Comparison of ENCODE assay signal across 15 cellular contexts in the genomic region with DNA sequence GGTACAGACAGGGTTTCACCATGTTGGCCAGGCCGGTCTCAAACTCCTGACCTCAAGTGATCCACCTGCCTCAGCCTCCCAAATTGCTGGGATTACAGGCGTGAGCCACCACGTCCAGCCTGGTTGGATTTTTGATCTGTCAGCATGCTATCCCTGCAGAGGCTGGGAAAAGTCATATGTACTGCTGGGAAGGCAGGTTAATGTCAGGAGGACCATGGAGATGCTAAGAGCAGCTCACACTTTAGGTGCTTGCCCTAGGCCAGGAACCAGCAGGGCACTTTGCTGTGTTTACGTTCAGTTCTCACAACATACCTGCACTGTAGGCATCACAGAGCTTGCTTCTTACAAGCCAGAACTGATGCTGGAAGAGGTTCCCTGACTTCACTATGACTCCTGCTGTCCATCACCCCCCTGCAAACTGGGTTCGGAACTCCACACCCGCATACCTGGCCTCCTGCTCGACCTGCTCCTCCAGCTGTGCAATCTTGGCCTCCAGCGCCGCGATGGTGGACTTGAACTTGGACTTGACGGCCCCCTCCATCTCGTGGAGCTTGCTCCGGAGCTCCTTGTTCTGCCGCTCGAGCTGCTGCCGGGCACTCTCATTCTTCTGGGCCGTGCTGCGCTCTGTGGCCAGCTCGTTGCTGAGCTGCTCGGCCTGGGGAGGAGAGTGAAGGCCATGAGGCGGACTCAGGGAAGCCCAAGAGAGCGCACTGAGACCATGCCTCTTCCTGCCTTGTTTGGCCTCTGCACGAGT.
A peak's percentile ranks its signal among the peaks of the same experiment; 100 is the strongest.
DNase-seq lines count a peak whose midpoint lies in the region; ATAC-seq and TF ChIP-seq lines count a peak whose summit lies in the region.
"Had no signal": no experiment of that assay in that cellular context is flagged by ENCODE, and none has a peak within 500 bp of the region (broad histone marks: within the 10 kb centered on the region; RNA-seq: fewer than 3 reads in every experiment).

No MANE protein-coding gene starts in this region.

- whole genome bisulfite sequencing in esophagus muscularis mucosa = 77% methylated on average over 11 of the region's 23 CpGs
- 95 to 96% methylated on average over 23 of the region's 23 CpGs for WGBS in sigmoid colon, 2 donors

- no peak for DNase-seq in activated T-helper 2 cell treated with anti-CD3 and anti-CD28 coated beads, Interferon-gamma antibody, Interleukin-2, Interleukin-4, amounts not matched to agents 10 μg/mL and 5 μg/mL and 100 μg/mL, durations not matched to agents 14 hours and 24 hours and 36 hours (ENCODE audit: low spot score)
- DNase-seq in esophagus muscularis mucosa (ENCODE audit: extremely low spot score) (no peak), sigmoid colon (no peak), NK-92 (lab: John Stamatoyannopoulos, UW; ENCODE audit: unreplicated experiment) (no peak), NCI-H524 treated with DMSO at 0.1 percent for 48 hours (lab: John Stamatoyannopoulos, UW) (no peak)
- DNase-seq: C1 segment of cervical spinal cord; Calu3; CD4-positive, alpha-beta T cell; DMS 273 treated with DMSO at 0.1 percent for 48 hours had no signal

- TF ChIP-seq EP300 in esophagus muscularis mucosa (IDR thresholded peaks at IDR 0.05) (no peak), sigmoid colon (IDR thresholded peaks at IDR 0.05) (no peak)

- H3K4me3 ChIP-seq in HEK293 (ENCODE audit: low read depth, low read length) = no peak overlapping the region
- H3K4me3 ChIP-seq in esophagus muscularis mucosa = no peak overlapping the region
- no peak overlapping the region for H3K4me3 ChIP-seq in sigmoid colon
- H3K4me3 ChIP-seq: GM12878 had no signal

- peaks cover 0 to 7% of the 10 kb centered on the region in 2 experiments; a peak in 2 of 3 replicates for H3K36me3 ChIP-seq in HEK293 (ENCODE audit: control insufficient read depth in 2 of 2, insufficient read depth in 1 of 2, low read length in 2 of 2)
- H3K36me3 ChIP-seq in esophagus muscularis mucosa = peaks cover 54 to 100% (median 98%) of the 10 kb centered on the region in 4 donors
- peaks cover 96 to 100% (median 99%) of the 10 kb centered on the region in 4 donors for H3K36me3 ChIP-seq in sigmoid colon

- H3K27ac ChIP-seq in HEK293 (ENCODE audit: extremely low read depth, low read depth, low read length) (no peak overlapping the region), esophagus muscularis mucosa (replicated peaks in 1 of 4) (peak overlapping the region; percentile 41 to 68 (median 53)), sigmoid colon (peak overlapping the region; percentile 33 to 71 (median 58))
- H3K27ac ChIP-seq: HL-60 had no signal

- H3K27me3 ChIP-seq in esophagus muscularis mucosa = no peaks in the 10 kb centered on the region
- H3K27me3 ChIP-seq in sigmoid colon = no peaks in the 10 kb centered on the region

- POLR2A ChIA-PET in HEK293 (lab: Yijun Ruan, JAX) = no interaction called here

- H3K4me1 Mint-ChIP-seq in activated T-helper 2 cell treated with anti-CD3 and anti-CD28 coated beads, Interferon-gamma antibody, Interleukin-2, Interleukin-4, amounts not matched to agents 10 μg/mL and 5 μg/mL and 100 μg/mL, durations not matched to agents 14 hours and 24 hours and 36 hours (ENCODE audit: low read depth) = no peaks in the 10 kb centered on the region

- H3K36me3 Mint-ChIP-seq in activated T-helper 2 cell treated with anti-CD3 and anti-CD28 coated beads, Interferon-gamma antibody, Interleukin-2, Interleukin-4, amounts not matched to agents 10 μg/mL and 5 μg/mL and 100 μg/mL, durations not matched to agents 14 hours and 24 hours and 36 hours (ENCODE audit: low read depth) = peaks cover 22% of the 10 kb centered on the region

- H3K27ac Mint-ChIP-seq in activated T-helper 2 cell treated with anti-CD3 and anti-CD28 coated beads, Interferon-gamma antibody, Interleukin-2, Interleukin-4, amounts not matched to agents 10 μg/mL and 5 μg/mL and 100 μg/mL, durations not matched to agents 14 hours and 24 hours and 36 hours = peak overlapping the region; percentile 36
- H3K27ac Mint-ChIP-seq: B cell; CD4-positive, alpha-beta T cell had no signal

- no peaks in the 10 kb centered on the region for H3K4me1 ChIP-seq in HEK293 (ENCODE audit: control insufficient read depth, insufficient read depth, low read length)
- peaks cover 0 to 69% (median 42%) of the 10 kb centered on the region in 4 donors for H3K4me1 ChIP-seq in esophagus muscularis mucosa
- peaks cover 0 to 37% (median 12%) of the 10 kb centered on the region in 4 donors for H3K4me1 ChIP-seq in sigmoid colon

- no peaks in the 10 kb centered on the region for H3K9me3 ChIP-seq in HEK293 (ENCODE audit: control insufficient read depth, insufficient read depth, low read depth, low read length)
- no peaks in the 10 kb centered on the region for H3K9me3 ChIP-seq in esophagus muscularis mucosa
- no peaks in the 10 kb centered on the region for H3K9me3 ChIP-seq in sigmoid colon

- TF ChIP-seq POLR2A in esophagus muscularis mucosa (IDR thresholded peaks at IDR 0.05; ENCODE audit: low read depth) (no peak), sigmoid colon (IDR thresholded peaks at IDR 0.05) (no peak), GM18505 (IDR thresholded peaks at IDR 0.05; ENCODE audit: borderline replicate concordance, extremely low read depth, insufficient read depth, insufficient read length) (no peak)

- CTCF ChIA-PET in HEK293 (lab: Yijun Ruan, JAX) = interaction anchor here (2.3 kb wide), 1 partner anchor 12 kb away, joined by 11 read pairs; no protein-coding TSS in a partner anchor

- H3K27me3 Mint-ChIP-seq in activated T-helper 2 cell treated with anti-CD3 and anti-CD28 coated beads, Interferon-gamma antibody, Interleukin-2, Interleukin-4, amounts not matched to agents 10 μg/mL and 5 μg/mL and 100 μg/mL, durations not matched to agents 14 hours and 24 hours and 36 hours (ENCODE audit: low read depth) = no peaks in the 10 kb centered on the region
- H3K27me3 Mint-ChIP-seq: B cell; CD4-positive, alpha-beta T cell had no signal

- TF ChIP-seq CTCF in HEK293 (tag by site-specific recombination; IDR thresholded peaks at IDR 0.05) = no peak
- TF ChIP-seq CTCF in esophagus muscularis mucosa (IDR thresholded peaks at IDR 0.05) = no peak
- TF ChIP-seq CTCF in sigmoid colon (IDR thresholded peaks at IDR 0.05) = no peak

- intact Hi-C loops in activated T-helper 2 cell treated with anti-CD3 and anti-CD28 coated beads, Interferon-gamma antibody, Interleukin-2, Interleukin-4, amounts not matched to agents 10 μg/mL and 5 μg/mL and 100 μg/mL, durations not matched to agents 14 hours and 24 hours and 36 hours (cut with micrococcal nuclease) = no loop called here
- intact Hi-C loops in esophagus muscularis mucosa (cut with DNase I) = no loop called here
- intact Hi-C loops in sigmoid colon (cut with DNase I) = no loop called here

- no peak overlapping the region for H3K4me3 Mint-ChIP-seq in activated T-helper 2 cell treated with anti-CD3 and anti-CD28 coated beads, Interferon-gamma antibody, Interleukin-2, Interleukin-4, amounts not matched to agents 10 μg/mL and 5 μg/mL and 100 μg/mL, durations not matched to agents 14 hours and 24 hours and 36 hours (ENCODE audit: low read depth)
- H3K4me3 Mint-ChIP-seq: B cell; CD4-positive, alpha-beta T cell had no signal

- no peaks in the 10 kb centered on the region for H3K9me3 Mint-ChIP-seq in activated T-helper 2 cell treated with anti-CD3 and anti-CD28 coated beads, Interferon-gamma antibody, Interleukin-2, Interleukin-4, amounts not matched to agents 10 μg/mL and 5 μg/mL and 100 μg/mL, durations not matched to agents 14 hours and 24 hours and 36 hours
- H3K9me3 Mint-ChIP-seq: CD4-positive, alpha-beta T cell had no signal

- no peak for ATAC-seq in GM18505 (IDR thresholded peaks at IDR 0.05; ENCODE audit: unreplicated experiment)
- ATAC-seq: GM12878, HCT116 had no signal

TF ChIP-seq in HEK293, 187 proteins besides CTCF, POLR2A, EP300 and RAD21:
- TF ChIP-seq ZNF433 (tag by site-specific recombination; IDR thresholded peaks at IDR 0.05; ENCODE audit: low read depth) (no peak), ZNF600 (tag by site-specific recombination; IDR thresholded peaks at IDR 0.05) (0 out of 2 replicates have a peak, but pooled peaks have one; percentile 37)
